10 cellular contexts compared by ENCODE assay signal in genomic region chr6:24358219-24358821, GRCh38. TPM values are rescaled to one million over a fixed set of nuclear protein-coding genes. Genes with fewer than 3 reads are reported as not detected.
DNase-seq lines count a peak whose midpoint lies in the region; ATAC-seq, FAIRE-seq and TF ChIP-seq lines count a peak whose summit lies in the region.
"Had no signal": no experiment of that assay in that cellular context is flagged by ENCODE, and none has a peak within 500 bp of the region (broad histone marks: within the 10 kb centered on the region; RNA-seq: fewer than 3 reads in every experiment).

No MANE protein-coding gene starts in this region.

- no peaks in the 10 kb centered on the region for H3K36me3 Mint-ChIP-seq in activated T-cell treated with anti-CD3 and anti-CD28 coated beads, Interleukin-2, amount 50 U/mL, for 24 hours (ENCODE audit: low read depth)
- no peaks in the 10 kb centered on the region for H3K36me3 Mint-ChIP-seq in activated naive CD8-positive, alpha-beta T cell treated with anti-CD3 and anti-CD28 coated beads for 36 hours

- H3K36me3 ChIP-seq in liver (ENCODE audit: control insufficient read depth in 4 of 4, insufficient read depth in 3 of 4, low read depth in 1 of 4, low read length in 3 of 4), result no peaks in the 10 kb centered on the region
- H3K36me3 ChIP-seq in testis (ENCODE audit: low read depth, missing control alignments), result no peaks in the 10 kb centered on the region
- no peaks in the 10 kb centered on the region for H3K36me3 ChIP-seq in small intestine (ENCODE audit: control insufficient read depth in 2 of 2, insufficient read depth in 2 of 2, low read length in 2 of 2)
- H3K36me3 ChIP-seq: BLaER1 treated with 17β-estradiol and CSF1 and Interleukin-3, amounts not matched to agents 10 nM and 100 nM had no signal

- ATAC-seq in HG02981 (IDR thresholded peaks at IDR 0.05; ENCODE audit: unreplicated experiment), result no peak

- intact Hi-C loops in testis (cut with DNase I; ENCODE audit: low total_unique reads), result no loop called here

- no peak overlapping the region for H3K9ac ChIP-seq in liver (ENCODE audit: low read depth in 1 of 2, low read length in 2 of 2)
- H3K9ac ChIP-seq: BLaER1 treated with 17β-estradiol and CSF1 and Interleukin-3, amounts not matched to agents 10 nM and 100 nM had no signal

- no peak for TF ChIP-seq POLR2A in testis (IDR thresholded peaks at IDR 0.05)

- H3K27me3 ChIP-seq in liver (ENCODE audit: control insufficient read depth in 4 of 4, insufficient read depth in 4 of 4, low read length in 3 of 4), result no peaks in the 10 kb centered on the region
- H3K27me3 ChIP-seq in testis, result no peaks in the 10 kb centered on the region
- H3K27me3 ChIP-seq in small intestine (ENCODE audit: control insufficient read depth in 2 of 2, insufficient read depth in 2 of 2, low read length in 2 of 2), result no peaks in the 10 kb centered on the region
- H3K27me3 ChIP-seq: BLaER1 treated with 17β-estradiol and CSF1 and Interleukin-3, amounts not matched to agents 10 nM and 100 nM had no signal

- H3K4me3 Mint-ChIP-seq in activated T-cell treated with anti-CD3 and anti-CD28 coated beads, Interleukin-2, amount 50 U/mL, for 24 hours, result peak overlapping the region; percentile 72
- peak overlapping the region; percentile 71 for H3K4me3 Mint-ChIP-seq in activated naive CD8-positive, alpha-beta T cell treated with anti-CD3 and anti-CD28 coated beads for 36 hours

- no peaks in the 10 kb centered on the region for H3K9me3 Mint-ChIP-seq in activated T-cell treated with anti-CD3 and anti-CD28 coated beads, Interleukin-2, amount 50 U/mL, for 24 hours
- no peaks in the 10 kb centered on the region for H3K9me3 Mint-ChIP-seq in activated naive CD8-positive, alpha-beta T cell treated with anti-CD3 and anti-CD28 coated beads for 36 hours

- 38% methylated on average over 12 of the region's 12 CpGs for WGBS in liver
- 39 to 47% methylated on average over 12 of the region's 12 CpGs for WGBS in testis, 2 donors
- 39 to 46% (median 40%) methylated on average over 12 of the region's 12 CpGs for WGBS in small intestine, 3 donors

- no peak overlapping the region for H3K27ac Mint-ChIP-seq in activated T-cell treated with anti-CD3 and anti-CD28 coated beads, Interleukin-2, amount 50 U/mL, for 24 hours
- no peak overlapping the region for H3K27ac Mint-ChIP-seq in activated naive CD8-positive, alpha-beta T cell treated with anti-CD3 and anti-CD28 coated beads for 36 hours

- H3K9me3 ChIP-seq in liver (ENCODE audit: control insufficient read depth in 4 of 4, low read length in 3 of 4), result no peaks in the 10 kb centered on the region
- H3K9me3 ChIP-seq in testis, result no peaks in the 10 kb centered on the region
- no peaks in the 10 kb centered on the region for H3K9me3 ChIP-seq in small intestine (ENCODE audit: control insufficient read depth, low read depth)

- TF ChIP-seq CTCF in liver (IDR thresholded peaks at IDR 0.05; ENCODE audit: low read depth, low read length, missing input control) (no peak), testis (IDR thresholded peaks at IDR 0.05) (no peak)

- FAIRE-seq in small intestine (lab: Jason Lieb, UNC), result no peak

- TF ChIP-seq RAD21 in liver (IDR thresholded peaks at IDR 0.05), result no peak

- H3K4me3 ChIP-seq in liver (ENCODE audit: low read depth in 1 of 3, low read length in 3 of 3) (peak overlapping the region in 2 of 3 donors; percentile 28 to 57), testis (peak overlapping the region; percentile 38 to 41), small intestine (ENCODE audit: low read depth in 1 of 2, low read length in 2 of 2) (no peak overlapping the region)
- H3K4me3 ChIP-seq: BLaER1 treated with 17β-estradiol and CSF1 and Interleukin-3, amounts not matched to agents 10 nM and 100 nM had no signal

- H3K4me1 ChIP-seq in liver (ENCODE audit: control insufficient read depth in 4 of 4, insufficient read depth in 4 of 4, low read length in 3 of 4) (peaks cover 6 to 18% (median 13%) of the 10 kb centered on the region in 4 donors), testis (peaks cover 8% of the 10 kb centered on the region), small intestine (ENCODE audit: control insufficient read depth in 2 of 2, insufficient read depth in 1 of 2, low read depth in 1 of 2, low read length in 1 of 2) (no peaks in the 10 kb centered on the region)

- H3K27ac ChIP-seq in liver (ENCODE audit: low read depth in 1 of 2, low read length in 2 of 2) (no peak overlapping the region), testis (no peak overlapping the region), small intestine (ENCODE audit: low read depth in 1 of 2, low read length in 1 of 2) (no peak overlapping the region)
- H3K27ac ChIP-seq: BLaER1 treated with 17β-estradiol and CSF1 and Interleukin-3, amounts not matched to agents 10 nM and 100 nM had no signal

- peaks cover 26% of the 10 kb centered on the region for H3K4me1 Mint-ChIP-seq in activated T-cell treated with anti-CD3 and anti-CD28 coated beads, Interleukin-2, amount 50 U/mL, for 24 hours (ENCODE audit: low read depth)
- H3K4me1 Mint-ChIP-seq in activated naive CD8-positive, alpha-beta T cell treated with anti-CD3 and anti-CD28 coated beads for 36 hours, result peaks cover 25% of the 10 kb centered on the region

- peaks cover 32% of the 10 kb centered on the region for H3K27me3 Mint-ChIP-seq in activated T-cell treated with anti-CD3 and anti-CD28 coated beads, Interleukin-2, amount 50 U/mL, for 24 hours
- peaks cover 25% of the 10 kb centered on the region for H3K27me3 Mint-ChIP-seq in activated naive CD8-positive, alpha-beta T cell treated with anti-CD3 and anti-CD28 coated beads for 36 hours

- DNase-seq in activated T-cell treated with anti-CD3 and anti-CD28 coated beads, Interleukin-2, amount 50 U/mL, for 24 hours, result no peak
- DNase-seq in activated T-cell treated with anti-CD3 and anti-CD28 coated beads for 4 hours (no peak), testis (no peak), small intestine (no peak), NCI-H2107 (lab: John Stamatoyannopoulos, UW) (no peak)
- DNase-seq in activated naive CD8-positive, alpha-beta T cell treated with anti-CD3 and anti-CD28 coated beads for 36 hours, result no peak

TF ChIP-seq in liver, 16 proteins besides CTCF, POLR2A, EP300 and RAD21 (continues in another document):
- TF ChIP-seq TAF1 (conservative IDR thresholded peaks at IDR 0.05) (no peak), EGR1 (IDR thresholded peaks at IDR 0.05; ENCODE audit: low read depth in 2 of 2) (no peak), YY1 (IDR thresholded peaks at IDR 0.05) (no peak), ATF3 (IDR thresholded peaks at IDR 0.05) (no peak), SP1 (IDR thresholded peaks at IDR 0.05) (no peak), REST (IDR thresholded peaks at IDR 0.05) (no peak), JUND (IDR thresholded peaks at IDR 0.05) (no peak)

RNA-seq across cellular contexts. Expression of gene DCDC2, which starts 0.5 kb away (rescaled TPM):
- under 1 TPM in 1 of 2 experiments, not detected in 1; 0.04 TPM for total RNA-seq in activated naive CD8-positive, alpha-beta T cell treated with anti-CD3 and anti-CD28 coated beads for 36 hours
- 10 to 100 TPM in 1 of 2 donors, 1 to 10 TPM in 1; 2.8 to 13.0 TPM for total RNA-seq in liver
- 1 to 10 TPM in 1 of 2 donors, under 1 TPM in 1; 0.51 to 1.3 TPM for polyA plus RNA-seq in liver
- 1 to 10 TPM; 2.4 to 3.0 TPM for total RNA-seq in testis
- 11.1 TPM for polyA plus RNA-seq in testis (ENCODE audit: insufficient read depth, low read depth, low replicate concordance)
- polyA plus RNA-seq in small intestine, result under 1 TPM in 1 of 3 donors, not detected in 2; 0.49 TPM
- total RNA-seq: RPMI7951 had no signal

RNA-seq across cellular contexts. Expression of gene MRS2, which starts 44.4 kb away (rescaled TPM):
- total RNA-seq in activated naive CD8-positive, alpha-beta T cell treated with anti-CD3 and anti-CD28 coated beads for 36 hours, result 10 to 100 TPM; 28.1 to 29.2 TPM
- total RNA-seq in liver (10 to 100 TPM; 13.3 to 20.1 TPM), testis (10 to 100 TPM; 27.2 to 27.6 TPM)
- polyA plus RNA-seq in liver (10 to 100 TPM; 10.1 to 14.5 TPM), testis (ENCODE audit: insufficient read depth, low read depth, low replicate concordance) (16.6 TPM), small intestine (10 to 100 TPM in 2 of 3 donors, 1 to 10 TPM in 1; 7.0 to 18.2 (median 12.3) TPM)

Comparison
In these comparisons a context has a peak if more than half of its experiments do, and no peak if none do; other contexts are left out.
1. H3K4me3 ChIP-seq: peak in liver (2 of 3) and testis (2 of 2); none in small intestine (0 of 2).